26 cellular contexts compared by ENCODE assay signal in the genomic region with DNA sequence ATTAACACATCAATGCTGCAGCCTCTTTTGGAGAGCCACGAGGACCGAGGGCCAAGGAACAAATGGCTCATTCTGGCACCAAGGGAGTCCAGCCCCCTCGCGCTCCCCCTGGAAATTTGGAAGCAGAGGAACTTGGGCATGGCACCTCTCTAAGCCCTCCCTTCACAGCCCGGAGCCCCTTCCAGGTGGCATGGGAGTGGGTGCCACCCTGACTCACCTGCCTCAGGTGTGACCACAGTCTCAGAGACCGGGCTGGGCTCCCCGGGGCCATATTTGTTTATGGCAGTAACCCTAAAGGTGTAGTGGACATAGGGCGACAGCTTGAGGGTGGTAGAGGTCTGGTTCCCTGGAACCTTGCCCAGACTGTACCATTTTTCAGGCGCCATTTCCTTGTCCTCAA. TPM values are rescaled to one million over a fixed set of nuclear protein-coding genes. Genes with fewer than 3 reads are reported as not detected.
"Had no signal": no experiment of that assay in that cellular context is flagged by ENCODE, and none has a peak within 500 bp of the region (broad histone marks: within the 10 kb centered on the region; RNA-seq: fewer than 3 reads in every experiment).

No MANE protein-coding gene starts in this region.

- H3K4me1 Mint-ChIP-seq: naive thymus-derived CD8-positive, alpha-beta T cell had no signal

- H3K4me3 Mint-ChIP-seq: naive thymus-derived CD8-positive, alpha-beta T cell; nephron progenitor cell; stimulated activated effector memory CD8-positive, alpha-beta T cell treated with anti-CD3 and anti-CD28 coated beads, Interleukin-12 subunit alpha, Interleukin-12 subunit beta, amount 100 ng/mL, for 72 hours; type B pancreatic cell had no signal

- H3K9me3 Mint-ChIP-seq: naive thymus-derived CD8-positive, alpha-beta T cell; stimulated activated effector memory CD8-positive, alpha-beta T cell treated with anti-CD3 and anti-CD28 coated beads, Interleukin-12 subunit alpha, Interleukin-12 subunit beta, amount 100 ng/mL, for 72 hours; type B pancreatic cell had no signal

- FAIRE-seq: endothelial cell of umbilical vein, islet of Langerhans had no signal

- DNase-seq: dermis blood vessel endothelial cell; effector memory CD4-positive, alpha-beta T cell; foreskin keratinocyte; heart left ventricle; kidney glomerular epithelial cell; left ventricle myocardium superior; lower lobe of right lung; naive thymus-derived CD8-positive, alpha-beta T cell; nephron progenitor cell; nucleus accumbens; stimulated activated CD4-positive, alpha-beta T cell treated with anti-CD3 and anti-CD28 coated beads, Interleukin-2, amount 100 ng/mL, for 24 hours; stimulated activated CD4-positive, alpha-beta T cell treated with anti-CD3 and anti-CD28 coated beads, Interleukin-4, amount 100 ng/mL, for 24 hours; stimulated activated naive CD4-positive, alpha-beta T cell treated with Interleukin-2 at 50 U/mL for 16 hours; stomach; thyroid gland had no signal

- H3K36me3 Mint-ChIP-seq: naive thymus-derived CD8-positive, alpha-beta T cell; stimulated activated effector memory CD8-positive, alpha-beta T cell treated with anti-CD3 and anti-CD28 coated beads, Interleukin-12 subunit alpha, Interleukin-12 subunit beta, amount 100 ng/mL, for 72 hours; type B pancreatic cell had no signal

- H3K27me3 Mint-ChIP-seq: type B pancreatic cell had no signal

- H3K27ac Mint-ChIP-seq: naive thymus-derived CD8-positive, alpha-beta T cell; nephron progenitor cell; stimulated activated effector memory CD8-positive, alpha-beta T cell treated with anti-CD3 and anti-CD28 coated beads, Interleukin-12 subunit alpha, Interleukin-12 subunit beta, amount 100 ng/mL, for 72 hours; type B pancreatic cell had no signal

- ATAC-seq: foreskin keratinocyte; gastroesophageal sphincter; heart left ventricle; left ventricle myocardium superior; naive thymus-derived CD8-positive, alpha-beta T cell; sciatic nerve; stimulated activated effector memory CD8-positive, alpha-beta T cell treated with anti-CD3 and anti-CD28 coated beads, Interleukin-12 subunit alpha, Interleukin-12 subunit beta, amount 100 ng/mL, for 72 hours had no signal

RNA-seq across cellular contexts. Expression of a gene that starts 18.8 kb away (rescaled TPM):
- total RNA-seq: endothelial cell of umbilical vein had no signal
- polyA plus RNA-seq: naive thymus-derived CD8-positive, alpha-beta T cell had no signal

RNA-seq across cellular contexts. Expression of a gene that starts 37.3 kb away (rescaled TPM):
- total RNA-seq: endothelial cell of umbilical vein; fibroblast of lung; foreskin keratinocyte; hepatocyte; naive thymus-derived CD8-positive, alpha-beta T cell; osteocyte; smooth muscle cell; temporal lobe had no signal
- polyA plus RNA-seq: endothelial cell of umbilical vein; fibroblast of lung; foreskin keratinocyte; hepatocyte; naive thymus-derived CD8-positive, alpha-beta T cell; smooth muscle cell had no signal
